ENCODE assay signal across 27 cellular contexts in the genomic region with DNA sequence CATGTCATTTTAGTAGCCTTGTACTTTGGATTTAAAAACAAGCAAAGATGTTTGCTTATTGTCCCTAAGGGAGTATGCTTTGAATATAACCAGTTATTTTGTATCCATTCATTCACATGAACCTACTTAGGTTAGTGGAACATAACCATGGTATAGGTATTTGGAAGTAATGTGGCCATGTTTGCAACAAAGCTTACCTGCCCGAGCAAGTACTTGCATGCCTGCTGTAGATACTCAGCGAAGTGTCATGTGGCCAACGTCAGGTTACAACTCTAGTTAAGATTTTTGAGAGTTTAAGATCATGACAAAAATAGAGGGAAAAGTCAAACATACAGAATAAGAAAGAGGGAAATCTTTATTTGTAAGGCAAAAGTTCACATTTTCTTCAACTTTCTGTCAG.
"Had no signal": no experiment of that assay in that cellular context is flagged by ENCODE, and none has a peak within 500 bp of the region (broad histone marks: within the 10 kb centered on the region; RNA-seq: fewer than 3 reads in every experiment).

No MANE protein-coding gene starts in this region.

- H3K36me3 ChIP-seq: adrenal gland, SJSA1 had no signal

- H3K4me1 ChIP-seq: adrenal gland, SJSA1 had no signal

- DNase-seq: activated CD4-positive, alpha-beta T cell treated with anti-CD3 and anti-CD28 coated beads for 48 hours; activated CD4-positive, alpha-beta T cell treated with anti-CD3 and anti-CD28 coated beads, Interleukin-2, amount 50 U/mL, for 4 hours; activated CD4-positive, CD25-positive, alpha-beta regulatory T cell treated with anti-CD3 and anti-CD28 coated beads, Interleukin-2, amount 50 U/mL, for 72 hours; activated CD8-positive, alpha-beta memory T cell treated with anti-CD3 and anti-CD28 coated beads, Interleukin-2, amount 50 U/mL, for 48 hours; activated CD8-positive, alpha-beta T cell treated with anti-CD3 and anti-CD28 coated beads, Interleukin-2, amount 10 ng/mL, durations not matched to agents 7 days and 5 days; activated naive CD4-positive, alpha-beta T cell treated with anti-CD3 and anti-CD28 coated beads, Interleukin-2, amount 50 U/mL, for 16 hours; activated naive CD8-positive, alpha-beta T cell treated with anti-CD3 and anti-CD28 coated beads, Interleukin-2, amount 10 ng/mL, durations not matched to agents 7 days and 5 days; activated T-cell treated with anti-CD3 and anti-CD28 coated beads, Interleukin-2, amount 50 U/mL, for 1 hour; adrenal gland; anterior cingulate cortex; central memory CD4-positive, alpha-beta T cell; IMR-90; Kasumi-1; KBM-7; NCI-H1092; NCI-H1417; NCI-H1930; NCI-H446 treated with DMSO at 0.1 percent for 48 hours; NCI-H524 treated with DMSO at 0.1 percent for 48 hours; NCI-H82; RPMI8226; SHP77; T-helper 17 cell; T-helper 9 cell had no signal

- ATAC-seq: activated CD8-positive, alpha-beta T cell treated with anti-CD3 and anti-CD28 coated beads, Interleukin-2, amount 10 ng/mL, durations not matched to agents 7 days and 5 days; Panc1; T-helper 17 cell; WTC11 had no signal

- H3K4me3 ChIP-seq: adrenal gland, SJSA1 had no signal

- H3K9me3 ChIP-seq: adrenal gland, SJSA1 had no signal

- H3K27me3 ChIP-seq: adrenal gland, SJSA1 had no signal

- H3K27ac ChIP-seq: adrenal gland, SJSA1 had no signal
